Comparison of ENCODE assay signal across 24 cellular contexts in genomic region chr2:19845323-19845920, GRCh38.
"Had no signal": no experiment of that assay in that cellular context is flagged by ENCODE, and none has a peak within 500 bp of the region (broad histone marks: within the 10 kb centered on the region; RNA-seq: fewer than 3 reads in every experiment).

No MANE protein-coding gene starts in this region.

- H3K27me3 ChIP-seq: brain microvascular endothelial cell, cardiac muscle cell had no signal

- H3K36me3 Mint-ChIP-seq: activated naive CD4-positive, alpha-beta T cell treated with anti-CD3 and anti-CD28 coated beads, Interleukin-2, amount 10 ng/mL, durations not matched to agents 7 days and 5 days; activated naive CD8-positive, alpha-beta T cell treated with anti-CD3 and anti-CD28 coated beads for 36 hours had no signal

- H3K4me3 Mint-ChIP-seq: activated CD4-positive, alpha-beta T cell treated with anti-CD3 and anti-CD28 coated beads, Interleukin-2, amount 10 ng/mL, durations not matched to agents 24 days and 14 days; activated naive CD4-positive, alpha-beta T cell treated with anti-CD3 and anti-CD28 coated beads, Interleukin-2, amount 10 ng/mL, durations not matched to agents 7 days and 5 days; activated naive CD8-positive, alpha-beta T cell treated with anti-CD3 and anti-CD28 coated beads for 36 hours; T-helper 1 cell treated with Interleukin-12 subunit alpha and Interleukin-12 subunit beta and Interleukin-4 antibody, amounts not matched to agents 30 μg/mL and 1 μg/mL, for 36 hours had no signal

- ATAC-seq: Panc1 had no signal

- DNase-seq: activated CD4-positive, alpha-beta T cell treated with anti-CD3 and anti-CD28 coated beads for 1 hour; activated CD4-positive, alpha-beta T cell treated with anti-CD3 and anti-CD28 coated beads, Interleukin-2, amount 10 ng/mL, durations not matched to agents 24 days and 14 days; activated CD4-positive, alpha-beta T cell treated with anti-CD3 and anti-CD28 coated beads, Interleukin-2, amount 50 U/mL, for 48 hours; activated gamma-delta T cell treated with Interleukin-2 at 50 U/mL for 16 hours; activated naive CD4-positive, alpha-beta T cell treated with anti-CD3 and anti-CD28 coated beads, Interleukin-2, amount 10 ng/mL, durations not matched to agents 7 days and 5 days; activated naive CD8-positive, alpha-beta T cell treated with anti-CD3 and anti-CD28 coated beads for 36 hours; activated T-cell treated with anti-CD3 and anti-CD28 coated beads for 4 hours; activated T-cell treated with anti-CD3 and anti-CD28 coated beads, Interleukin-2, amount 50 U/mL, for 48 hours; brain microvascular endothelial cell; Kasumi-1; KBM-7; NCI-H1105 treated with DMSO at 0.1 percent for 48 hours; NCI-H1436 treated with DMSO at 0.1 percent for 48 hours; NCI-H187; NCI-H2081 treated with DMSO at 0.1 percent for 48 hours; NCI-H2227 treated with DMSO at 0.1 percent for 48 hours; NCI-H446 treated with DMSO at 0.1 percent for 48 hours; NCI-H526; NCI-H774; SHP77 treated with DMSO at 0.1 percent for 48 hours had no signal

- H3K4me3 ChIP-seq: cardiac muscle cell had no signal

- H3K27ac ChIP-seq: brain microvascular endothelial cell, cardiac muscle cell had no signal

- H3K36me3 ChIP-seq: brain microvascular endothelial cell, cardiac muscle cell had no signal

- H3K4me1 Mint-ChIP-seq: activated CD4-positive, alpha-beta T cell treated with anti-CD3 and anti-CD28 coated beads, Interleukin-2, amount 10 ng/mL, durations not matched to agents 24 days and 14 days; activated naive CD4-positive, alpha-beta T cell treated with anti-CD3 and anti-CD28 coated beads, Interleukin-2, amount 10 ng/mL, durations not matched to agents 7 days and 5 days; activated naive CD8-positive, alpha-beta T cell treated with anti-CD3 and anti-CD28 coated beads for 36 hours had no signal

- H3K9me3 Mint-ChIP-seq: activated T-helper 2 cell treated with anti-CD3 and anti-CD28 coated beads, Interferon-gamma antibody, Interleukin-2, Interleukin-4, amounts not matched to agents 10 μg/mL and 5 μg/mL and 100 μg/mL, durations not matched to agents 14 hours and 24 hours and 36 hours; T-helper 1 cell treated with Interleukin-12 subunit alpha and Interleukin-12 subunit beta and Interleukin-4 antibody, amounts not matched to agents 30 μg/mL and 1 μg/mL, for 36 hours had no signal

- H3K27ac Mint-ChIP-seq: activated CD4-positive, alpha-beta T cell treated with anti-CD3 and anti-CD28 coated beads, Interleukin-2, amount 10 ng/mL, durations not matched to agents 24 days and 14 days; activated naive CD4-positive, alpha-beta T cell treated with anti-CD3 and anti-CD28 coated beads, Interleukin-2, amount 10 ng/mL, durations not matched to agents 7 days and 5 days; activated naive CD8-positive, alpha-beta T cell treated with anti-CD3 and anti-CD28 coated beads for 36 hours; activated T-helper 2 cell treated with anti-CD3 and anti-CD28 coated beads, Interferon-gamma antibody, Interleukin-2, Interleukin-4, amounts not matched to agents 10 μg/mL and 5 μg/mL and 100 μg/mL, durations not matched to agents 14 hours and 24 hours and 36 hours; T-helper 1 cell treated with Interleukin-12 subunit alpha and Interleukin-12 subunit beta and Interleukin-4 antibody, amounts not matched to agents 30 μg/mL and 1 μg/mL, for 36 hours had no signal
